In genomic region chr12:26936559-26937442, GRCh38 we compare ENCODE assay signal across 8 cellular contexts. TPM values are rescaled to one million over a fixed set of nuclear protein-coding genes. Genes with fewer than 3 reads are reported as not detected.
DNase-seq lines count a peak whose midpoint lies in the region; FAIRE-seq and TF ChIP-seq lines count a peak whose summit lies in the region.

No MANE protein-coding gene starts in this region.

- H3K36me3 ChIP-seq in GM23248 (ENCODE audit: low read depth), result peaks cover 3% of the 10 kb centered on the region; the same call in 1 of the 2 replicates
- peaks cover 2 to 3% of the 10 kb centered on the region in 2 experiments for H3K36me3 ChIP-seq in endothelial cell of umbilical vein (ENCODE audit: control insufficient read depth in 2 of 2, extremely low read depth in 1 of 2, insufficient read depth in 2 of 2, low read length in 2 of 2)
- no peaks in the 10 kb centered on the region for H3K36me3 ChIP-seq in trophoblast cell (ENCODE audit: control insufficient read depth in 1 of 2, insufficient read depth in 2 of 2, low read length in 2 of 2)

- no peak overlapping the region for H3K18ac ChIP-seq in trophoblast cell (ENCODE audit: low read length)

- 6 to 7% methylated on average over 8 of the region's 8 CpGs for WGBS in GM23248 (ENCODE audit: low coverage in 1 of 2, low lambda C conversion rate in 2 of 2, missing lambda C conversion rate in 2 of 2), 2 experiments
- WGBS in trophoblast cell (ENCODE audit: extremely low coverage, insufficient coverage, insufficient read length), result no CpG with 5 or more reads among the region's 8 CpGs

- peak overlapping the region; percentile 100 for H3K4me3 ChIP-seq in GM23248
- H3K4me3 ChIP-seq in endothelial cell of umbilical vein (replicated peaks in 1 of 3; ENCODE audit: insufficient read depth in 1 of 3, low read depth in 1 of 3, low read length in 3 of 3), result peak overlapping the region; percentile 49 to 94 (median 91)
- no peak overlapping the region for H3K4me3 ChIP-seq in trophoblast cell (ENCODE audit: low read depth, low read length)

- H2AK5ac ChIP-seq in trophoblast cell (ENCODE audit: low read length), result no peak overlapping the region

- peaks cover 5% of the 10 kb centered on the region for H3K79me1 ChIP-seq in trophoblast cell (ENCODE audit: low read length)

- H3K4ac ChIP-seq in trophoblast cell (ENCODE audit: low read depth, low read length), result no peak overlapping the region

- no peak overlapping the region for H2BK12ac ChIP-seq in trophoblast cell (ENCODE audit: low read length)

- dilution Hi-C loops in endothelial cell of umbilical vein (cut with MboI; ENCODE audit: extremely low pct_ligation_motif_present, low sequenced_read_pairs), result no loop called here

- intact Hi-C loops in endothelial cell of umbilical vein (cut with micrococcal nuclease), result loop anchor here (5.0 to 10.0 kb wide), 2 partner anchors 358 to 766 kb away; no protein-coding TSS in a partner anchor

- CTCF ChIA-PET in endothelial cell of umbilical vein (lab: Charles Lee), result interaction anchor here (0.9 to 1.0 kb wide), 2 partner anchors 52 to 77 kb away, joined by 3 to 4 read pairs; partner anchors contain the start of gene TM7SF3

- H4K20me1 ChIP-seq in GM23248 (ENCODE audit: insufficient read depth) (no peaks in the 10 kb centered on the region), endothelial cell of umbilical vein (replicated peaks; ENCODE audit: control insufficient read depth, extremely low read depth, insufficient read depth, low read length) (no peaks in the 10 kb centered on the region)

- H3K79me2 ChIP-seq in GM23248 (ENCODE audit: insufficient read depth), result peaks cover 90% of the 10 kb centered on the region
- H3K79me2 ChIP-seq in endothelial cell of umbilical vein (ENCODE audit: control insufficient read depth, insufficient read depth, low read length), result peaks cover 76% of the 10 kb centered on the region
- H3K79me2 ChIP-seq in trophoblast cell (ENCODE audit: control insufficient read depth, insufficient read depth, low read length, poor library complexity), result peaks cover 6% of the 10 kb centered on the region

- H3F3A ChIP-seq in GM23248 (ENCODE audit: insufficient read depth), result peaks cover 38% of the 10 kb centered on the region

- no TSS peak for BruUV-seq in endothelial cell of umbilical vein (replicated peaks; lab: Mats Ljungman, UMichigan)

- no peak overlapping the region for H3K14ac ChIP-seq in trophoblast cell (ENCODE audit: low read length)

- H3K9ac ChIP-seq in GM23248 (peak overlapping the region; percentile 92), endothelial cell of umbilical vein (replicated peaks; ENCODE audit: extremely low read depth, insufficient read depth, low read length) (peak overlapping the region; percentile 86), trophoblast cell (ENCODE audit: low read length) (peak overlapping the region; percentile 90)

- no peak overlapping the region for H3K23ac ChIP-seq in trophoblast cell (ENCODE audit: low read length)

- H3K4me1 ChIP-seq in GM23248 (ENCODE audit: insufficient read depth), result peaks cover 46% of the 10 kb centered on the region
- H3K4me1 ChIP-seq in endothelial cell of umbilical vein (ENCODE audit: control insufficient read depth, extremely low read depth, insufficient read depth, low read length), result peaks cover 43% of the 10 kb centered on the region
- H3K4me1 ChIP-seq in trophoblast cell (ENCODE audit: control insufficient read depth in 1 of 2, insufficient read depth in 2 of 2, low read length in 2 of 2), result peaks cover 0 to 3% of the 10 kb centered on the region in 2 experiments

- H3K9me3 ChIP-seq in GM23248 (ENCODE audit: low read depth), result no peaks in the 10 kb centered on the region
- H3K9me3 ChIP-seq in endothelial cell of umbilical vein (replicated peaks; ENCODE audit: control insufficient read depth, insufficient read depth, low read length), result no peaks in the 10 kb centered on the region
- H3K9me3 ChIP-seq in trophoblast cell (ENCODE audit: insufficient read depth, low read depth, low read length), result no peaks in the 10 kb centered on the region

- H3K9me1 ChIP-seq in endothelial cell of umbilical vein (replicated peaks; ENCODE audit: control insufficient read depth, extremely low read depth, insufficient read depth, low read length), result no peaks in the 10 kb centered on the region

- in situ Hi-C loops in GM23248 (cut with MboI), result no loop called here

- no peak overlapping the region for H4K12ac ChIP-seq in trophoblast cell (ENCODE audit: low read depth, low read length)

- TF ChIP-seq CTCF in endothelial cell of umbilical vein (IDR thresholded peaks at IDR 0.05; ENCODE audit: extremely low read depth in 1 of 2, insufficient read depth in 1 of 2, low read depth in 1 of 2, low read length in 2 of 2), result no peak

- POLR2A ChIA-PET in endothelial cell of umbilical vein (lab: Charles Lee), result no interaction called here

- no peak for TF ChIP-seq POLR2A in endothelial cell of umbilical vein (IDR thresholded peaks at IDR 0.05; ENCODE audit: low read depth, low read length)

- DNase-seq in GM23248 (peak; percentile 43), RPMI8226 (peak; percentile 4), endothelial cell of umbilical vein (ENCODE audit: low read depth, low spot score) (peak; percentile 34), trophoblast cell (no peak), GM19238 (ENCODE audit: insufficient read length, low spot score) (no peak), SKM-1 treated with dmso at 0.1 percent for 144 hours (lab: John Stamatoyannopoulos, UW; ENCODE audit: unreplicated experiment) (no peak)
- no peak for DNase-seq in stimulated activated CD4-positive, alpha-beta T cell treated with anti-CD3 and anti-CD28 coated beads, Interleukin-12 subunit alpha, Interleukin-12 subunit beta, amount 100 ng/mL, for 4 hours
- no peak for DNase-seq in activated CD8-positive, alpha-beta memory T cell treated with anti-CD3 and anti-CD28 coated beads, Interleukin-2, amount 50 U/mL, for 48 hours

- H2BK120ac ChIP-seq in trophoblast cell (ENCODE audit: insufficient read depth, low read length, poor library complexity), result no peak overlapping the region

- H3K27ac ChIP-seq in GM23248 (peak overlapping the region; percentile 91), endothelial cell of umbilical vein (ENCODE audit: insufficient read depth, low read depth, low read length) (peak overlapping the region; percentile 82), trophoblast cell (ENCODE audit: low read depth, low read length) (no peak overlapping the region)

- no peak overlapping the region for H4K91ac ChIP-seq in trophoblast cell (ENCODE audit: low read depth, low read length)

- no peak overlapping the region for H2BK5ac ChIP-seq in trophoblast cell (ENCODE audit: low read depth, low read length, poor library complexity)

- no peak overlapping the region for H4K8ac ChIP-seq in trophoblast cell (ENCODE audit: low read depth, low read length)

- H2AFZ ChIP-seq in GM23248, result peak overlapping the region; percentile 92
- peak overlapping the region; percentile 1 for H2AFZ ChIP-seq in endothelial cell of umbilical vein (ENCODE audit: low read depth, low read length)
- H2AFZ ChIP-seq in trophoblast cell (ENCODE audit: insufficient read depth, low read length, poor library complexity), result no peak overlapping the region

- H3K9me2 ChIP-seq in GM23248 (ENCODE audit: insufficient read depth), result no peaks in the 10 kb centered on the region

- peak overlapping the region; percentile 98 for H3K4me2 ChIP-seq in GM23248 (ENCODE audit: unreplicated experiment)
- peak overlapping the region; percentile 96 for H3K4me2 ChIP-seq in endothelial cell of umbilical vein (ENCODE audit: insufficient read depth, low read length)
- H3K4me2 ChIP-seq in trophoblast cell (ENCODE audit: low read length), result peak overlapping the region; percentile 89

- no peaks in the 10 kb centered on the region for H3K27me3 ChIP-seq in GM23248 (replicated peaks; ENCODE audit: insufficient read depth)
- no peaks in the 10 kb centered on the region for H3K27me3 ChIP-seq in endothelial cell of umbilical vein (ENCODE audit: control insufficient read depth in 2 of 2, insufficient read depth in 2 of 2, low read length in 2 of 2)
- no peaks in the 10 kb centered on the region for H3K27me3 ChIP-seq in trophoblast cell (ENCODE audit: insufficient read depth, low read length)

- FAIRE-seq in endothelial cell of umbilical vein (lab: Jason Lieb, UNC), result no peak

TF ChIP-seq in endothelial cell of umbilical vein, 7 proteins besides CTCF, POLR2A, EP300 and RAD21 (continues in another document):
- peak; percentile 48 for TF ChIP-seq GATA2 (IDR thresholded peaks at IDR 0.05; ENCODE audit: insufficient read depth, insufficient read length, low read depth, low read length)
- no peak for TF ChIP-seq FOS (IDR thresholded peaks at IDR 0.05; ENCODE audit: borderline replicate concordance, insufficient read depth, low read length)
- no peak for TF ChIP-seq MYC (IDR thresholded peaks at IDR 0.05; ENCODE audit: low read depth, low read length)
- no peak for TF ChIP-seq JUN (IDR thresholded peaks at IDR 0.05; ENCODE audit: borderline replicate concordance, insufficient read depth, insufficient read length, low read depth)
- no peak for TF ChIP-seq POLR2AphosphoS5 (IDR thresholded peaks at IDR 0.05; ENCODE audit: insufficient read depth, low read depth, low read length)

RNA-seq across cellular contexts. Expression of gene INTS13, which starts 1.0 kb away (rescaled TPM):
- total RNA-seq in GM23248 (2014; rRNA removed; shearing (Covaris generic)), result 31.6 and 49.7 TPM in 2 replicates
- polyA plus RNA-seq in GM23248 (2016; fragmentation: Nextera tagmentation; extraction: Ambion mirVana) (27.5 and 28.9 TPM in 2 replicates), endothelial cell of umbilical vein (6.1 and 8.7 TPM in 2 replicates)
- total RNA-seq in endothelial cell of umbilical vein, result 25.5 and 35.9 TPM in 2 replicates
- polyA plus RNA-seq in endothelial cell of umbilical vein (2011; cell fraction: cytosol; rRNA removed), result 15.5 and 17.7 TPM in 2 replicates
- 13.8 and 21.8 TPM in 2 replicates for polyA plus RNA-seq in endothelial cell of umbilical vein (2011; cell fraction: nucleus; rRNA removed)
- 28.0 and 53.0 TPM in 2 replicates for polyA plus RNA-seq in endothelial cell of umbilical vein (2012)
- 14.1 and 24.5 TPM in 2 replicates for polyA minus RNA-seq in endothelial cell of umbilical vein
- 70.4 TPM for polyA minus RNA-seq in endothelial cell of umbilical vein (2011; cell fraction: cytosol; rRNA and poly(A)+ RNA removed)
- polyA minus RNA-seq in endothelial cell of umbilical vein (2011; cell fraction: nucleus; rRNA and poly(A)+ RNA removed), result 18.6 and 36.6 TPM in 2 replicates
- polyA plus RNA-seq in trophoblast cell (2013), result 18.6 and 19.1 TPM in 2 replicates

RNA-seq across cellular contexts. Expression of gene FGFR1OP2, which starts 1.5 kb away (rescaled TPM):
- total RNA-seq in GM23248 (2014; rRNA removed; shearing (Covaris generic)), result 37.2 and 47.8 TPM in 2 replicates
- 46.1 and 47.3 TPM in 2 replicates for polyA plus RNA-seq in GM23248 (2016; fragmentation: Nextera tagmentation; extraction: Ambion mirVana)
- total RNA-seq in endothelial cell of umbilical vein, result 47.3 and 49.3 TPM in 2 replicates
- polyA plus RNA-seq in endothelial cell of umbilical vein, result 17.0 and 22.7 TPM in 2 replicates
- 26.9 and 28.7 TPM in 2 replicates for polyA plus RNA-seq in endothelial cell of umbilical vein (2011; cell fraction: cytosol; rRNA removed)
- 24.4 and 36.9 TPM in 2 replicates for polyA plus RNA-seq in endothelial cell of umbilical vein (2011; cell fraction: nucleus; rRNA removed)
- 49.4 and 57.1 TPM in 2 replicates for polyA plus RNA-seq in endothelial cell of umbilical vein (2012)
- 20.4 and 27.1 TPM in 2 replicates for polyA minus RNA-seq in endothelial cell of umbilical vein
- 19.2 TPM for polyA minus RNA-seq in endothelial cell of umbilical vein (2011; cell fraction: cytosol; rRNA and poly(A)+ RNA removed)
- 21.4 and 22.9 TPM in 2 replicates for polyA minus RNA-seq in endothelial cell of umbilical vein (2011; cell fraction: nucleus; rRNA and poly(A)+ RNA removed)
- 49.4 and 49.6 TPM in 2 replicates for polyA plus RNA-seq in trophoblast cell (2013)

Comparison
In these comparisons a context has a peak if more than half of its experiments do, and no peak if none do; other contexts are left out.
1. DNase-seq: peak in GM23248 (single experiment), RPMI8226 (single experiment) and endothelial cell of umbilical vein (single experiment); none in trophoblast cell (0 of 2), GM19238 (single experiment), stimulated activated CD4-positive, alpha-beta T cell treated with anti-CD3 and anti-CD28 coated beads, Interleukin-12 subunit alpha, Interleukin-12 subunit beta, amount 100 ng/mL, for 4 hours (single experiment), SKM-1 treated with dmso at 0.1 percent for 144 hours (single experiment) and activated CD8-positive, alpha-beta memory T cell treated with anti-CD3 and anti-CD28 coated beads, Interleukin-2, amount 50 U/mL, for 48 hours (single experiment).
2. Peak in every context shown above with its lines, with median percentiles within 50 percentile points of each other: H3K4me2 ChIP-seq and H3K9ac ChIP-seq.